1 cellular context compared by ENCODE assay signal in the genomic region with DNA sequence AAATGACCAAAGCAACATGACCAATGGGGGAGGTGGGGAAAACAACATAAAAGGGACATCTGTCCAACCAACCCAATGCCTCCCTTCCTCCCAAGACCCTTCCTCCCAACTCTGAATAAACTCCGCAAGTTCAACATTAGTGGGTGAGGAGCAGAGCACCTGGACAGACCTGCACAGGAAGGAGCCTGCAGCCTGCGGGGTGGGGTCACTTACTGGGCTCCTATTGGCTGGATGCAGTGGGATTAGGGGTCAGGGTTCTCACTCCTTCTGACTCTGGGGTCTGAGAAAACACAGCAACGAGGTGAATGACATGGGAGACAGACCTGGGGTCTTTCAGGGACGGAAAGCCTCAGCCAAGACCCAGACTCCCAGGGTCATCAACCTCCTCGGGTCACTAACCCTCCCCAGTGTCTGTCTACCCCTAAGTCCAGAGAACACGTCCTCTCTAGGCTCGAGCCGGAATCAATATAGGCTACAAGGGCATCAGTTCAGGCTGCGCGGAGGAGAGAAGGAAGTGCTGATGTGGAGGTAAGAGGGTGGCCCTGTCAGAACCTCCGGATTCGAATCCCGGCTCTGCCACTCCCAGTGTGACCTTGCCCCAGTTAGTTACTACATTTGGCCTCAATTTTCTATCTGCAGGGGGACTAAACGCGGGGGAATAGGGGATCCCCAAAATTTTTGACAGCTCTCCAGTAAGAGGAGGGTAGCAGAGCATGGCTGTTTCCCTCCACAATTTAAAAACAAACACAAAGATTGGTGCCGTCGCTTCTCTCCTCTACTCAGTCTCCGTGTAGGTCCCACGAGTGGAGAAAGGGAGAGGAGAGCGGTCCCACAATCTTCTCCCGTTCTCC.
TF ChIP-seq lines count a peak whose summit lies in the region.

No MANE protein-coding gene starts in this region.

TF ChIP-seq in WTC11, 78 proteins besides CTCF, POLR2A, EP300 and RAD21 (continued from another document):
- TF ChIP-seq, protein P1, sequence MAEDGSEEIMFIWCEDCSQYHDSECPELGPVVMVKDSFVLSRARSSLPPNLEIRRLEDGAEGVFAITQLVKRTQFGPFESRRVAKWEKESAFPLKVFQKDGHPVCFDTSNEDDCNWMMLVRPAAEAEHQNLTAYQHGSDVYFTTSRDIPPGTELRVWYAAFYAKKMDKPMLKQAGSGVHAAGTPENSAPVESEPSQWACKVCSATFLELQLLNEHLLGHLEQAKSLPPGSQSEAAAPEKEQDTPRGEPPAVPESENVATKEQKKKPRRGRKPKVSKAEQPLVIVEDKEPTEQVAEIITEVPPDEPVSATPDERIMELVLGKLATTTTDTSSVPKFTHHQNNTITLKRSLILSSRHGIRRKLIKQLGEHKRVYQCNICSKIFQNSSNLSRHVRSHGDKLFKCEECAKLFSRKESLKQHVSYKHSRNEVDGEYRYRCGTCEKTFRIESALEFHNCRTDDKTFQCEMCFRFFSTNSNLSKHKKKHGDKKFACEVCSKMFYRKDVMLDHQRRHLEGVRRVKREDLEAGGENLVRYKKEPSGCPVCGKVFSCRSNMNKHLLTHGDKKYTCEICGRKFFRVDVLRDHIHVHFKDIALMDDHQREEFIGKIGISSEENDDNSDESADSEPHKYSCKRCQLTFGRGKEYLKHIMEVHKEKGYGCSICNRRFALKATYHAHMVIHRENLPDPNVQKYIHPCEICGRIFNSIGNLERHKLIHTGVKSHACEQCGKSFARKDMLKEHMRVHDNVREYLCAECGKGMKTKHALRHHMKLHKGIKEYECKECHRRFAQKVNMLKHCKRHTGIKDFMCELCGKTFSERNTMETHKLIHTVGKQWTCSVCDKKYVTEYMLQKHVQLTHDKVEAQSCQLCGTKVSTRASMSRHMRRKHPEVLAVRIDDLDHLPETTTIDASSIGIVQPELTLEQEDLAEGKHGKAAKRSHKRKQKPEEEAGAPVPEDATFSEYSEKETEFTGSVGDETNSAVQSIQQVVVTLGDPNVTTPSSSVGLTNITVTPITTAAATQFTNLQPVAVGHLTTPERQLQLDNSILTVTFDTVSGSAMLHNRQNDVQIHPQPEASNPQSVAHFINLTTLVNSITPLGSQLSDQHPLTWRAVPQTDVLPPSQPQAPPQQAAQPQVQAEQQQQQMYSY (CRISPR knock-in tag; IDR thresholded peaks at IDR 0.05), result no peak
- TF ChIP-seq NR1H2 (CRISPR knock-in tag; IDR thresholded peaks at IDR 0.05) (no peak), ZNF671 (CRISPR knock-in tag; IDR thresholded peaks at IDR 0.05) (no peak), TP53 (CRISPR knock-in tag; IDR thresholded peaks at IDR 0.05) (no peak), NFATC4 (CRISPR knock-in tag; IDR thresholded peaks at IDR 0.05) (no peak), SMAD3 (CRISPR knock-in tag; IDR thresholded peaks at IDR 0.05; ENCODE audit: borderline replicate concordance) (no peak), MXD4 (CRISPR knock-in tag; IDR thresholded peaks at IDR 0.05; ENCODE audit: borderline replicate concordance) (no peak)
- TF ChIP-seq, protein P2, sequence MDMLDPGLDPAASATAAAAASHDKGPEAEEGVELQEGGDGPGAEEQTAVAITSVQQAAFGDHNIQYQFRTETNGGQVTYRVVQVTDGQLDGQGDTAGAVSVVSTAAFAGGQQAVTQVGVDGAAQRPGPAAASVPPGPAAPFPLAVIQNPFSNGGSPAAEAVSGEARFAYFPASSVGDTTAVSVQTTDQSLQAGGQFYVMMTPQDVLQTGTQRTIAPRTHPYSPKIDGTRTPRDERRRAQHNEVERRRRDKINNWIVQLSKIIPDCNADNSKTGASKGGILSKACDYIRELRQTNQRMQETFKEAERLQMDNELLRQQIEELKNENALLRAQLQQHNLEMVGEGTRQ (CRISPR knock-in tag; IDR thresholded peaks at IDR 0.05), result no peak
- TF ChIP-seq, protein P3, sequence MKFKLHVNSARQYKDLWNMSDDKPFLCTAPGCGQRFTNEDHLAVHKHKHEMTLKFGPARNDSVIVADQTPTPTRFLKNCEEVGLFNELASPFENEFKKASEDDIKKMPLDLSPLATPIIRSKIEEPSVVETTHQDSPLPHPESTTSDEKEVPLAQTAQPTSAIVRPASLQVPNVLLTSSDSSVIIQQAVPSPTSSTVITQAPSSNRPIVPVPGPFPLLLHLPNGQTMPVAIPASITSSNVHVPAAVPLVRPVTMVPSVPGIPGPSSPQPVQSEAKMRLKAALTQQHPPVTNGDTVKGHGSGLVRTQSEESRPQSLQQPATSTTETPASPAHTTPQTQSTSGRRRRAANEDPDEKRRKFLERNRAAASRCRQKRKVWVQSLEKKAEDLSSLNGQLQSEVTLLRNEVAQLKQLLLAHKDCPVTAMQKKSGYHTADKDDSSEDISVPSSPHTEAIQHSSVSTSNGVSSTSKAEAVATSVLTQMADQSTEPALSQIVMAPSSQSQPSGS (CRISPR knock-in tag; IDR thresholded peaks at IDR 0.05; ENCODE audit: borderline replicate concordance, low read depth), result no peak
- TF ChIP-seq, protein P4, sequence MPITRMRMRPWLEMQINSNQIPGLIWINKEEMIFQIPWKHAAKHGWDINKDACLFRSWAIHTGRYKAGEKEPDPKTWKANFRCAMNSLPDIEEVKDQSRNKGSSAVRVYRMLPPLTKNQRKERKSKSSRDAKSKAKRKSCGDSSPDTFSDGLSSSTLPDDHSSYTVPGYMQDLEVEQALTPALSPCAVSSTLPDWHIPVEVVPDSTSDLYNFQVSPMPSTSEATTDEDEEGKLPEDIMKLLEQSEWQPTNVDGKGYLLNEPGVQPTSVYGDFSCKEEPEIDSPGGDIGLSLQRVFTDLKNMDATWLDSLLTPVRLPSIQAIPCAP (CRISPR knock-in tag; IDR thresholded peaks at IDR 0.05), result no peak
